In genomic region chr2:239396881-239397681, GRCh38 we compare ENCODE assay signal across 10 cellular contexts. TPM values are rescaled to one million over a fixed set of nuclear protein-coding genes. Genes with fewer than 3 reads are reported as not detected.
DNase-seq lines count a peak whose midpoint lies in the region; ATAC-seq and TF ChIP-seq lines count a peak whose summit lies in the region.
"Had no signal": no experiment of that assay in that cellular context is flagged by ENCODE, and none has a peak within 500 bp of the region (broad histone marks: within the 10 kb centered on the region; RNA-seq: fewer than 3 reads in every experiment).

No MANE protein-coding gene starts in this region.

- 92% methylated on average over 14 of the region's 19 CpGs for WGBS in SK-N-SH (ENCODE audit: low lambda C conversion rate)
- 75% methylated on average over 19 of the region's 19 CpGs for WGBS in esophagus muscularis mucosa

- H3K4me1 ChIP-seq in SK-N-SH (ENCODE audit: control insufficient read depth in 1 of 2, insufficient read depth in 2 of 2, low read depth in 1 of 2, low read length in 1 of 2) (peaks cover 12 to 43% of the 10 kb centered on the region in 2 experiments; a peak in 3 of 4 replicates), esophagus muscularis mucosa (peaks cover 67 to 81% (median 76%) of the 10 kb centered on the region in 4 donors), tibial artery (peaks cover 0 to 39% (median 14%) of the 10 kb centered on the region in 4 donors)

- H3K27ac Mint-ChIP-seq in WTC11: no peak overlapping the region; the same call in 1 of the 2 replicates

- peaks cover 41% of the 10 kb centered on the region for H3K4me1 Mint-ChIP-seq in WTC11

- H3K4me3 ChIP-seq in SK-N-SH (ENCODE audit: low read depth in 2 of 2, low read length in 1 of 2) (no peak overlapping the region), esophagus muscularis mucosa (no peak overlapping the region), tibial artery (no peak overlapping the region)
- H3K4me3 ChIP-seq: ascending aorta had no signal

- H3K36me3 ChIP-seq in SK-N-SH (replicated peaks in 1 of 2; ENCODE audit: control insufficient read depth in 1 of 2, insufficient read depth in 2 of 2, low read length in 1 of 2) (no peaks in the 10 kb centered on the region), esophagus muscularis mucosa (no peaks in the 10 kb centered on the region), tibial artery (no peaks in the 10 kb centered on the region)
- H3K36me3 ChIP-seq: ascending aorta had no signal

- DNase-seq in SK-N-SH (no peak), WTC11 (ENCODE audit: low spot score) (no peak), esophagus muscularis mucosa (ENCODE audit: extremely low spot score) (no peak), GM03348 (ENCODE audit: low spot score) (no peak), tibial artery (no peak)
- peak; percentile 39 for DNase-seq in stimulated activated CD8-positive, alpha-beta memory T cell treated with anti-CD3 and anti-CD28 coated beads, Interleukin-4, amount 100 ng/mL, for 48 hours
- DNase-seq: C1 segment of cervical spinal cord had no signal

- POLR2A ChIA-PET in SK-N-SH (lab: Yijun Ruan, JAX): no interaction called here
- POLR2A ChIA-PET in WTC11 (lab: Charles Lee): no interaction called here

- peak; percentile 48 for TF ChIP-seq RAD21 in SK-N-SH (IDR thresholded peaks at IDR 0.05; ENCODE audit: low read length)

- peaks cover 21% of the 10 kb centered on the region for H4K20me1 ChIP-seq in SK-N-SH (ENCODE audit: insufficient read depth)

- no peaks in the 10 kb centered on the region for H3K9me2 ChIP-seq in SK-N-SH

- no peaks in the 10 kb centered on the region for H3K9me3 ChIP-seq in SK-N-SH
- H3K9me3 ChIP-seq in esophagus muscularis mucosa: no peaks in the 10 kb centered on the region
- no peaks in the 10 kb centered on the region for H3K9me3 ChIP-seq in tibial artery
- H3K9me3 ChIP-seq: ascending aorta had no signal

- H3K36me3 Mint-ChIP-seq in WTC11: no peaks in the 10 kb centered on the region

- peaks cover 51% of the 10 kb centered on the region for H3K79me2 ChIP-seq in SK-N-SH (ENCODE audit: insufficient read depth)

- intact Hi-C loops in esophagus muscularis mucosa (cut with DNase I) (loop anchor here (5.0 to 10.0 kb wide), 3 partner anchors 35 to 252 kb away; no protein-coding TSS in a partner anchor), tibial artery (cut with DNase I; ENCODE audit: low total_unique reads) (loop anchor here (5.0 to 10.0 kb wide), 4 partner anchors 82 to 352 kb away; no protein-coding TSS in a partner anchor)

- H3K9me3 Mint-ChIP-seq in WTC11: no peaks in the 10 kb centered on the region

- ATAC-seq in SK-N-SH treated with all-trans-retinoic acid at 6 μM for 48 hours: no peak
- no peak for ATAC-seq in WTC11
- ATAC-seq in GM21576 (IDR thresholded peaks at IDR 0.05; ENCODE audit: unreplicated experiment): no peak

- H3K4me2 ChIP-seq in SK-N-SH: no peak overlapping the region

- H3K27ac ChIP-seq in SK-N-SH (ENCODE audit: low read depth in 2 of 2, low read length in 1 of 2) (no peak overlapping the region), esophagus muscularis mucosa (replicated peaks in 1 of 4) (peak overlapping the region in 3 of 4 donors; percentile 9 to 83 (median 49)), tibial artery (no peak overlapping the region)
- H3K27ac ChIP-seq: ascending aorta had no signal

- H3K27me3 Mint-ChIP-seq in WTC11 (ENCODE audit: low read depth): peaks cover 2% of the 10 kb centered on the region; the same call in 1 of the 2 replicates

- no peak overlapping the region for H3K9ac ChIP-seq in SK-N-SH

- H3K4me3 Mint-ChIP-seq in WTC11: no peak overlapping the region

- H3K27me3 ChIP-seq in SK-N-SH (ENCODE audit: insufficient read depth) (no peaks in the 10 kb centered on the region), esophagus muscularis mucosa (no peaks in the 10 kb centered on the region), tibial artery (peaks cover 0 to 2% of the 10 kb centered on the region in 2 donors)
- H3K27me3 ChIP-seq: ascending aorta had no signal

- TF ChIP-seq EP300 in SK-N-SH (IDR thresholded peaks at IDR 0.05; ENCODE audit: borderline replicate concordance in 1 of 2, low read depth in 1 of 2, low read length in 1 of 2) (no peak), esophagus muscularis mucosa (IDR thresholded peaks at IDR 0.05) (no peak)

- TF ChIP-seq POLR2A in esophagus muscularis mucosa (IDR thresholded peaks at IDR 0.05; ENCODE audit: low read depth): no peak

- no peaks in the 10 kb centered on the region for H3F3A ChIP-seq in SK-N-SH (replicated peaks; ENCODE audit: insufficient read depth)

- TF ChIP-seq CTCF in SK-N-SH (IDR thresholded peaks at IDR 0.05) (no peak), WTC11 (IDR thresholded peaks at IDR 0.05) (no peak), esophagus muscularis mucosa (IDR thresholded peaks at IDR 0.05) (peak in 2 of 3 experiments; percentile 18 to 31), tibial artery (IDR thresholded peaks at IDR 0.05) (no peak)

- no peak overlapping the region for H2AFZ ChIP-seq in SK-N-SH (ENCODE audit: low read depth)

- CTCF ChIA-PET in SK-N-SH (lab: Yijun Ruan, JAX) (interaction anchor here (0.9 to 2.0 kb wide), 2 partner anchors 11 to 253 kb away, joined by 3 to 10 read pairs; no protein-coding TSS in a partner anchor), WTC11 (lab: Charles Lee) (interaction anchor here (1.0 to 1.5 kb wide), 2 partner anchors 11 to 253 kb away, joined by 4 to 5 read pairs; no protein-coding TSS in a partner anchor)

TF ChIP-seq in SK-N-SH, 30 proteins besides CTCF, POLR2A, EP300 and RAD21:
- TF ChIP-seq MAX (IDR thresholded peaks at IDR 0.05; ENCODE audit: low read depth): no peak
- no peak for TF ChIP-seq GABPA (IDR thresholded peaks at IDR 0.05; ENCODE audit: low read depth)
- TF ChIP-seq IRF3 (IDR thresholded peaks at IDR 0.05; ENCODE audit: low read depth, low read length): no peak

TF ChIP-seq in SK-N-SH treated with all-trans-retinoic acid at 6 μM for 48 hours, 23 proteins besides CTCF, POLR2A, EP300 and RAD21:
- TF ChIP-seq POU6F1 (CRISPR knock-in tag; IDR thresholded peaks at IDR 0.05; ENCODE audit: borderline replicate concordance, low read depth) (no peak), TOX (CRISPR knock-in tag; IDR thresholded peaks at IDR 0.05; ENCODE audit: borderline replicate concordance) (no peak), ISL1 (CRISPR knock-in tag; IDR thresholded peaks at IDR 0.05) (no peak), OSR1 (CRISPR knock-in tag; IDR thresholded peaks at IDR 0.05) (no peak), ZNF70 (CRISPR knock-in tag; IDR thresholded peaks at IDR 0.05) (no peak)

TF ChIP-seq in WTC11, 78 proteins besides CTCF, POLR2A, EP300 and RAD21:
- TF ChIP-seq RELA (CRISPR knock-in tag; IDR thresholded peaks at IDR 0.05; ENCODE audit: borderline replicate concordance): no peak
- TF ChIP-seq MAX (CRISPR knock-in tag; IDR thresholded peaks at IDR 0.05): peak; percentile 48; the same call in 1 of the 2 replicates

RNA-seq across cellular contexts. Expression of gene HDAC4, which starts 3.7 kb away (rescaled TPM):
- polyA plus RNA-seq in SK-N-SH (2012; rRNA removed): 3.9 and 5.5 TPM in 2 replicates
- polyA plus RNA-seq in SK-N-SH (2012; cell fraction: cytosol; rRNA removed): 3.1 and 3.9 TPM in 2 replicates
- polyA plus RNA-seq in SK-N-SH (2012; cell fraction: nucleus; rRNA removed): 16.0 and 17.0 TPM in 2 replicates
- total RNA-seq in WTC11 (2021) (35.0 to 44.4 TPM (median 42.3 TPM) in 3 replicates), esophagus muscularis mucosa (100 to 1,000 TPM in 1 of 4 donors, 10 to 100 TPM in 3; 59.4 to 119 (median 76.1) TPM)

Comparison
In these comparisons a context has a peak if more than half of its experiments do, and no peak if none do; other contexts are left out.
1. H3K27ac ChIP-seq: peak in esophagus muscularis mucosa (3 of 4); none in SK-N-SH (0 of 2) and tibial artery (0 of 2).
2. CTCF ChIP-seq: peak in esophagus muscularis mucosa (2 of 3); none in SK-N-SH (single experiment), WTC11 (single experiment) and tibial artery (0 of 2).
3. Of the 6 proteins assayed by ChIP-seq in both WTC11 and SK-N-SH: peak only in WTC11: MAX; only in SK-N-SH: none; in both: none; in neither: 5.